Comparison of ENCODE assay signal across 2 cellular contexts in the genomic region with DNA sequence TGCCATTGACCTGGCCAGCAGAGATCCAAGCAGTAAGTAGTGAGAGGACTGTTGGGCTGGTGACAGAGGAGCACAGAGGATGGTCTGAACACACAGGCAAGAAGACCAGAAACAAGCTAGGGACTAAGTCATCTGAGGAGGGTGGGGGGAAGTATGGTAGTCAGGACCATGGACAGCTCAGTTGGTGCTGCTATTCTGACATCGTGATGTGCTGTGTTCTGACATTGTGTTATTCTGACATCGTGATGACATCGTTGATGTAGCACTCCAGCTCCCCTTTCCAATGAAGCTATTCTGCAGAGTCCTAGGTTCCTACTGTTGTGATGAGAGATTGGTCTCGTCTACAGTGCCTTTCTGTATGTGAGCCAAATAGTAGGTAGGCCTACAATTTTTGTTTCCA.
TF ChIP-seq lines count a peak whose summit lies in the region.

No MANE protein-coding gene starts in this region.

TF ChIP-seq in K562, 482 proteins besides CTCF, POLR2A, EP300 and RAD21 (continued from another document and continues in another):
- TF ChIP-seq, protein P1, sequence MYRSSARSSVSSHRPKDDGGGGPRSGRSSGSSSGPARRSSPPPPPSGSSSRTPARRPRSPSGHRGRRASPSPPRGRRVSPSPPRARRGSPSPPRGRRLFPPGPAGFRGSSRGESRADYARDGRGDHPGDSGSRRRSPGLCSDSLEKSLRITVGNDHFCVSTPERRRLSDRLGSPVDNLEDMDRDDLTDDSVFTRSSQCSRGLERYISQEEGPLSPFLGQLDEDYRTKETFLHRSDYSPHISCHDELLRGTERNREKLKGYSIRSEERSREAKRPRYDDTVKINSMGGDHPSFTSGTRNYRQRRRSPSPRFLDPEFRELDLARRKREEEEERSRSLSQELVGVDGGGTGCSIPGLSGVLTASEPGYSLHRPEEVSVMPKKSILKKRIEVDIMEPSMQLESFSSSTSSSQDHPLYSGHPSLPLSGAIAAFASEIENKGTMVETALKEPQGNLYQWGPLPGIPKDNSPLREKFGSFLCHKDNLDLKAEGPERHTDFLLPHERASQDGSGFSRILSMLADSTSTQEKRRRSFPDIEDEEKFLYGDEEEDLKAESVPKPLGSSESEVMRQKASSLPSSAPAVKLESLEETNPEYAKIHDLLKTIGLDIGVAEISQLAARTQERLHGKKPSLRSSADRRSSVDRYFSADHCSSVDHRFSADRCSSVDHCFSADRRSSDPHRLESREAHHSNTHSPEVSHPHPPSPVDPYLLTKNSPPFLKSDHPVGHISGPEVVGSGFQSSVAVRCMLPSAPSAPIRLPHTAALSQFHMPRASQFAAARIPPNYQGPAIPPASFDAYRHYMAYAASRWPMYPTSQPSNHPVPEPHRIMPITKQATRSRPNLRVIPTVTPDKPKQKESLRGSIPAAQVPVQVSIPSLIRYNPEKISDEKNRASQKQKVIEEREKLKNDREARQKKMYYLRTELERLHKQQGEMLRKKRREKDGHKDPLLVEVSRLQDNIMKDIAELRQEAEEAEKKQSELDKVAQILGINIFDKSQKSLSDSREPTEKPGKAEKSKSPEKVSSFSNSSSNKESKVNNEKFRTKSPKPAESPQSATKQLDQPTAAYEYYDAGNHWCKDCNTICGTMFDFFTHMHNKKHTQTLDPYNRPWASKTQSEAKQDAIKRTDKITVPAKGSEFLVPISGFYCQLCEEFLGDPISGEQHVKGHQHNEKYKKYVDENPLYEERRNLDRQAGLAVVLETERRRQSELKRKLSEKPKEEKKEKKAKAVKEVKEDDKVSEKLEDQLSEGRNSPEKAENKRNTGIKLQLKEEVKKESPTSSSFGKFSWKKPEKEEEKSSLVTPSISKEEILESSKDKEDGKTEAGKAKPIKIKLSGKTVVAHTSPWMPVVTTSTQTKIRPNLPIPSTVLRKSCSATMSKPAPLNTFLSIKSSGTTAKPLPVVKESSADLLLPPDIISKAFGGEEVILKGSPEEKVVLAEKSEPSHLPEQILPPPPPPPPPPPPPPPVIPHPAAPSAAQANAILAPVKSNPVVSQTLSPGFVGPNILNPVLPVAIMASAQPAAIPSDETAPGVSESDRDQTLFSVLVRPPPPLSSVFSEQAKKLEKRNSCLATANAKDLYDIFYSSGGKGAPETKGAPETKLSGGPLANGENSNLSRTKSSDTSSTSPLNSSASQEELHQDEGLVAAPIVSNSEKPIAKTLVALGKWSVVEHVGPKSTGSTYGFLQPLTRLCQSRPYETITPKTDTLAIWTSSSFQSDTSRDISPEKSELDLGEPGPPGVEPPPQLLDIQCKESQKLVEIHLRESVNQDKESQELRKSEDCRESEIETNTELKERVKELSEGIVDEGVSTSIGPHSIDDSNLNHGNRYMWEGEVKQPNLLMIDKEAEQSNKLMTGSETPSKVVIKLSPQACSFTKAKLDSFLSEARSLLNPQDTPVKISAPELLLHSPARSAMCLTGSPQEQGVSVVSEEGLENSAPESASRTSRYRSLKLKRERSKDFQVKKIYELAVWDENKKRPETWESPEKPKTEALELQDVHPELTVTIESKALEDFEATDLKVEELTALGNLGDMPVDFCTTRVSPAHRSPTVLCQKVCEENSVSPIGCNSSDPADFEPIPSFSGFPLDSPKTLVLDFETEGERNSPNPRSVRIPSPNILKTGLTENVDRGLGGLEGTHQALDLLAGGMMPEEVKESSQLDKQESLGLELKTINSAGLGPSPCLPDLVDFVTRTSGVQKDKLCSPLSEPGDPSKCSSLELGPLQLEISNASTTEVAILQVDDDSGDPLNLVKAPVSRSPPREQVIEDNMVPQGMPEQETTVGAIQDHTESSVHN (IDR thresholded peaks at IDR 0.05; ENCODE audit: borderline replicate concordance in 1 of 2, low read depth in 1 of 2): no peak
- TF ChIP-seq SNIP1 (IDR thresholded peaks at IDR 0.05; ENCODE audit: low read depth) (no peak), RCOR1 (IDR thresholded peaks at IDR 0.05; ENCODE audit: borderline replicate concordance in 1 of 2, low read depth in 2 of 2, low read length in 2 of 2) (peak in 1 of 2 experiments; percentile 88; a peak in 2 of 4 replicates), TAF1 (IDR thresholded peaks at IDR 0.05; ENCODE audit: control insufficient read depth, extremely low read depth, insufficient read depth, low read length, severe bottlenecking) (no peak), NFYB (IDR thresholded peaks at IDR 0.05; ENCODE audit: extremely low read depth, insufficient read length) (no peak), ZNF212 (CRISPR knock-in tag; IDR thresholded peaks at IDR 0.05) (no peak), ZNF717 (CRISPR knock-in tag; IDR thresholded peaks at IDR 0.05) (no peak), ZNF263 (CRISPR knock-in tag; IDR thresholded peaks at IDR 0.05; ENCODE audit: borderline replicate concordance) (peak; percentile 33; the same call in 1 of the 2 replicates), POLR2AphosphoS5 (IDR thresholded peaks at IDR 0.05; ENCODE audit: control insufficient read depth, insufficient read depth, low read depth, low read length) (no peak), ATF7 (IDR thresholded peaks at IDR 0.05) (0 out of 2 replicates have a peak, but pooled peaks have one; percentile 14), FOSL1 (tag; conservative IDR thresholded peaks at IDR 0.05) (no peak), PML (IDR thresholded peaks at IDR 0.05; ENCODE audit: low read length) (no peak), CREM (IDR thresholded peaks at IDR 0.05; ENCODE audit: low read depth) (peak; percentile 93), ZNF232 (CRISPR knock-in tag; IDR thresholded peaks at IDR 0.05) (0 out of 2 replicates have a peak, but pooled peaks have one; percentile 59)
- TF ChIP-seq, protein P2, sequence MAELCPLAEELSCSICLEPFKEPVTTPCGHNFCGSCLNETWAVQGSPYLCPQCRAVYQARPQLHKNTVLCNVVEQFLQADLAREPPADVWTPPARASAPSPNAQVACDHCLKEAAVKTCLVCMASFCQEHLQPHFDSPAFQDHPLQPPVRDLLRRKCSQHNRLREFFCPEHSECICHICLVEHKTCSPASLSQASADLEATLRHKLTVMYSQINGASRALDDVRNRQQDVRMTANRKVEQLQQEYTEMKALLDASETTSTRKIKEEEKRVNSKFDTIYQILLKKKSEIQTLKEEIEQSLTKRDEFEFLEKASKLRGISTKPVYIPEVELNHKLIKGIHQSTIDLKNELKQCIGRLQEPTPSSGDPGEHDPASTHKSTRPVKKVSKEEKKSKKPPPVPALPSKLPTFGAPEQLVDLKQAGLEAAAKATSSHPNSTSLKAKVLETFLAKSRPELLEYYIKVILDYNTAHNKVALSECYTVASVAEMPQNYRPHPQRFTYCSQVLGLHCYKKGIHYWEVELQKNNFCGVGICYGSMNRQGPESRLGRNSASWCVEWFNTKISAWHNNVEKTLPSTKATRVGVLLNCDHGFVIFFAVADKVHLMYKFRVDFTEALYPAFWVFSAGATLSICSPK (IDR thresholded peaks at IDR 0.05; ENCODE audit: borderline replicate concordance): no peak
- TF ChIP-seq, protein P3, sequence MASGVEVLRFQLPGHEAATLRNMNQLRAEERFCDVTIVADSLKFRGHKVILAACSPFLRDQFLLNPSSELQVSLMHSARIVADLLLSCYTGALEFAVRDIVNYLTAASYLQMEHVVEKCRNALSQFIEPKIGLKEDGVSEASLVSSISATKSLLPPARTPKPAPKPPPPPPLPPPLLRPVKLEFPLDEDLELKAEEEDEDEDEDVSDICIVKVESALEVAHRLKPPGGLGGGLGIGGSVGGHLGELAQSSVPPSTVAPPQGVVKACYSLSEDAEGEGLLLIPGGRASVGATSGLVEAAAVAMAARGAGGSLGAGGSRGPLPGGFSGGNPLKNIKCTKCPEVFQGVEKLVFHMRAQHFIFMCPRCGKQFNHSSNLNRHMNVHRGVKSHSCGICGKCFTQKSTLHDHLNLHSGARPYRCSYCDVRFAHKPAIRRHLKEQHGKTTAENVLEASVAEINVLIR (CRISPR knock-in tag; IDR thresholded peaks at IDR 0.05): peak; percentile 32; the same call in 1 of the 2 replicates

TF ChIP-seq in HepG2, 621 proteins besides CTCF, POLR2A, EP300 and RAD21 (continued from another document and continues in another):
- TF ChIP-seq ZNF788 (CRISPR knock-in tag; IDR thresholded peaks at IDR 0.05; ENCODE audit: borderline replicate concordance) (no peak), MEIS2 (CRISPR knock-in tag; IDR thresholded peaks at IDR 0.05) (peak; percentile 80; the same call in 1 of the 2 replicates), SIN3A (IDR thresholded peaks at IDR 0.05; ENCODE audit: borderline replicate concordance, low read depth, low read length) (peak; percentile 48; the same call in 1 of the 2 replicates), SAP130 (CRISPR knock-in tag; IDR thresholded peaks at IDR 0.05; ENCODE audit: low read depth) (peak; percentile 90), ZNF264 (CRISPR knock-in tag; IDR thresholded peaks at IDR 0.05) (peak; percentile 57; the same call in 1 of the 2 replicates), MYNN (CRISPR knock-in tag; IDR thresholded peaks at IDR 0.05; ENCODE audit: low read depth) (peak; percentile 58; the same call in 1 of the 2 replicates), SRY (CRISPR knock-in tag; IDR thresholded peaks at IDR 0.05) (peak; percentile 57; the same call in 1 of the 2 replicates), ZNF709 (CRISPR knock-in tag; IDR thresholded peaks at IDR 0.05) (peak; percentile 65; the same call in 1 of the 2 replicates), SIX1 (CRISPR knock-in tag; IDR thresholded peaks at IDR 0.05; ENCODE audit: borderline replicate concordance) (0 out of 2 replicates have a peak, but pooled peaks have one; percentile 21), FOSL1 (CRISPR knock-in tag; IDR thresholded peaks at IDR 0.05; ENCODE audit: borderline replicate concordance) (no peak)
- TF ChIP-seq, protein P4, sequence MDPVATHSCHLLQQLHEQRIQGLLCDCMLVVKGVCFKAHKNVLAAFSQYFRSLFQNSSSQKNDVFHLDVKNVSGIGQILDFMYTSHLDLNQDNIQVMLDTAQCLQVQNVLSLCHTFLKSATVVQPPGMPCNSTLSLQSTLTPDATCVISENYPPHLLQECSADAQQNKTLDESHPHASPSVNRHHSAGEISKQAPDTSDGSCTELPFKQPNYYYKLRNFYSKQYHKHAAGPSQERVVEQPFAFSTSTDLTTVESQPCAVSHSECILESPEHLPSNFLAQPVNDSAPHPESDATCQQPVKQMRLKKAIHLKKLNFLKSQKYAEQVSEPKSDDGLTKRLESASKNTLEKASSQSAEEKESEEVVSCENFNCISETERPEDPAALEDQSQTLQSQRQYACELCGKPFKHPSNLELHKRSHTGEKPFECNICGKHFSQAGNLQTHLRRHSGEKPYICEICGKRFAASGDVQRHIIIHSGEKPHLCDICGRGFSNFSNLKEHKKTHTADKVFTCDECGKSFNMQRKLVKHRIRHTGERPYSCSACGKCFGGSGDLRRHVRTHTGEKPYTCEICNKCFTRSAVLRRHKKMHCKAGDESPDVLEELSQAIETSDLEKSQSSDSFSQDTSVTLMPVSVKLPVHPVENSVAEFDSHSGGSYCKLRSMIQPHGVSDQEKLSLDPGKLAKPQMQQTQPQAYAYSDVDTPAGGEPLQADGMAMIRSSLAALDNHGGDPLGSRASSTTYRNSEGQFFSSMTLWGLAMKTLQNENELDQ (CRISPR knock-in tag; IDR thresholded peaks at IDR 0.05; ENCODE audit: borderline replicate concordance): peak; percentile 80; the same call in 1 of the 2 replicates
- TF ChIP-seq, protein P5, sequence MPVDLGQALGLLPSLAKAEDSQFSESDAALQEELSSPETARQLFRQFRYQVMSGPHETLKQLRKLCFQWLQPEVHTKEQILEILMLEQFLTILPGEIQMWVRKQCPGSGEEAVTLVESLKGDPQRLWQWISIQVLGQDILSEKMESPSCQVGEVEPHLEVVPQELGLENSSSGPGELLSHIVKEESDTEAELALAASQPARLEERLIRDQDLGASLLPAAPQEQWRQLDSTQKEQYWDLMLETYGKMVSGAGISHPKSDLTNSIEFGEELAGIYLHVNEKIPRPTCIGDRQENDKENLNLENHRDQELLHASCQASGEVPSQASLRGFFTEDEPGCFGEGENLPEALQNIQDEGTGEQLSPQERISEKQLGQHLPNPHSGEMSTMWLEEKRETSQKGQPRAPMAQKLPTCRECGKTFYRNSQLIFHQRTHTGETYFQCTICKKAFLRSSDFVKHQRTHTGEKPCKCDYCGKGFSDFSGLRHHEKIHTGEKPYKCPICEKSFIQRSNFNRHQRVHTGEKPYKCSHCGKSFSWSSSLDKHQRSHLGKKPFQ (CRISPR knock-in tag; IDR thresholded peaks at IDR 0.05; ENCODE audit: insufficient replicate concordance): no peak
- TF ChIP-seq, protein P6, sequence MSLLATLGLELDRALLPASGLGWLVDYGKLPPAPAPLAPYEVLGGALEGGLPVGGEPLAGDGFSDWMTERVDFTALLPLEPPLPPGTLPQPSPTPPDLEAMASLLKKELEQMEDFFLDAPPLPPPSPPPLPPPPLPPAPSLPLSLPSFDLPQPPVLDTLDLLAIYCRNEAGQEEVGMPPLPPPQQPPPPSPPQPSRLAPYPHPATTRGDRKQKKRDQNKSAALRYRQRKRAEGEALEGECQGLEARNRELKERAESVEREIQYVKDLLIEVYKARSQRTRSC (CRISPR knock-in tag; IDR thresholded peaks at IDR 0.05; ENCODE audit: low read depth): 0 out of 2 replicates have a peak, but pooled peaks have one; percentile 80
- TF ChIP-seq, protein P7, sequence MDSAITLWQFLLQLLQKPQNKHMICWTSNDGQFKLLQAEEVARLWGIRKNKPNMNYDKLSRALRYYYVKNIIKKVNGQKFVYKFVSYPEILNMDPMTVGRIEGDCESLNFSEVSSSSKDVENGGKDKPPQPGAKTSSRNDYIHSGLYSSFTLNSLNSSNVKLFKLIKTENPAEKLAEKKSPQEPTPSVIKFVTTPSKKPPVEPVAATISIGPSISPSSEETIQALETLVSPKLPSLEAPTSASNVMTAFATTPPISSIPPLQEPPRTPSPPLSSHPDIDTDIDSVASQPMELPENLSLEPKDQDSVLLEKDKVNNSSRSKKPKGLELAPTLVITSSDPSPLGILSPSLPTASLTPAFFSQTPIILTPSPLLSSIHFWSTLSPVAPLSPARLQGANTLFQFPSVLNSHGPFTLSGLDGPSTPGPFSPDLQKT (CRISPR knock-in tag; IDR thresholded peaks at IDR 0.05; ENCODE audit: borderline replicate concordance): no peak; the same call in 1 of the 2 replicates
- TF ChIP-seq, protein P8, sequence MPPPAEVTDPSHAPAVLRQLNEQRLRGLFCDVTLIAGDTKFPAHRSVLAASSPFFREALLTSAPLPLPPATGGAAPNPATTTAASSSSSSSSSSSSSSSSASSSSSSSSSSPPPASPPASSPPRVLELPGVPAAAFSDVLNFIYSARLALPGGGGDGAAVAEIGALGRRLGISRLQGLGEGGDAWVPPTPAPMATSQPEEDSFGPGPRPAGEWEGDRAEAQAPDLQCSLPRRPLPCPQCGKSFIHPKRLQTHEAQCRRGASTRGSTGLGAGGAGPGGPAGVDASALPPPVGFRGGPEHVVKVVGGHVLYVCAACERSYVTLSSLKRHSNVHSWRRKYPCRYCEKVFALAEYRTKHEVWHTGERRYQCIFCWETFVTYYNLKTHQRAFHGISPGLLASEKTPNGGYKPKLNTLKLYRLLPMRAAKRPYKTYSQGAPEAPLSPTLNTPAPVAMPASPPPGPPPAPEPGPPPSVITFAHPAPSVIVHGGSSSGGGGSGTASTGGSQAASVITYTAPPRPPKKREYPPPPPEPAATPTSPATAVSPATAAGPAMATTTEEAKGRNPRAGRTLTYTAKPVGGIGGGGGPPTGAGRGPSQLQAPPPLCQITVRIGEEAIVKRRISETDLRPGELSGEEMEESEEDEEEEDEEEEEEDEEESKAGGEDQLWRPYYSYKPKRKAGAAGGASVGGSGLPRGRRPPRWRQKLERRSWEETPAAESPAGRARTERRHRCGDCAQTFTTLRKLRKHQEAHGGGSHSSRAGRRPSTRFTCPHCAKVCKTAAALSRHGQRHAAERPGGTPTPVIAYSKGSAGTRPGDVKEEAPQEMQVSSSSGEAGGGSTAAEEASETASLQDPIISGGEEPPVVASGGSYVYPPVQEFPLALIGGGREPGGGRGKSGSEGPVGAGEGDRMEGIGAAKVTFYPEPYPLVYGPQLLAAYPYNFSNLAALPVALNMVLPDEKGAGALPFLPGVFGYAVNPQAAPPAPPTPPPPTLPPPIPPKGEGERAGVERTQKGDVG (CRISPR knock-in tag; IDR thresholded peaks at IDR 0.05; ENCODE audit: borderline replicate concordance): no peak
